In genomic region chr17:37642706-37643105, GRCh38 we compare ENCODE assay signal across 8 cellular contexts. TPM values are rescaled to one million over a fixed set of nuclear protein-coding genes. Genes with fewer than 3 reads are reported as not detected.
DNase-seq lines count a peak whose midpoint lies in the region; ATAC-seq and TF ChIP-seq lines count a peak whose summit lies in the region.

No MANE protein-coding gene starts in this region.

- no peaks in the 10 kb centered on the region for H4K20me1 ChIP-seq in HCT116 (ENCODE audit: insufficient read depth)

- H3K27me3 Mint-ChIP-seq in activated B cell treated with CpG ODN at 0.5 μM for 24 hours: peaks cover 5% of the 10 kb centered on the region
- H3K27me3 Mint-ChIP-seq in glutamatergic neuron (ENCODE audit: unreplicated experiment): no peaks in the 10 kb centered on the region

- POLR2A ChIA-PET in HCT116 (lab: Charles Lee): interaction anchor here (2.0 kb wide), 1 partner anchor 34 kb away, joined by 6 read pairs; the partner anchor contains the start of gene SYNRG
- POLR2A ChIA-PET in activated B cell treated with CpG ODN at 0.5 μM for 24 hours (lab: Charles Lee): interaction anchor here (2.3 kb wide), 1 partner anchor 34 kb away, joined by 12 read pairs; the partner anchor contains the start of gene SYNRG

- CTCF ChIA-PET in HCT116 (lab: Charles Lee) (no interaction called here), activated B cell treated with CpG ODN at 0.5 μM for 24 hours (lab: Charles Lee) (interaction anchor here (0.6 to 0.7 kb wide), 2 partner anchors 137 to 149 kb away, joined by 3 read pairs; no protein-coding TSS in a partner anchor)

- TF ChIP-seq POLR2A in HCT116 (IDR thresholded peaks at IDR 0.05; ENCODE audit: borderline replicate concordance, extremely low read depth, insufficient read depth, insufficient read length): no peak

- RAD21 ChIA-PET in HCT116 (lab: Charles Lee; ENCODE audit: low non-redundant PET in 1 of 2, low total read pairs in 2 of 2, uncharacterized antibody in 2 of 2, unreplicated experiment in 2 of 2): no interaction called here

- H3K9ac ChIP-seq in HCT116 (ENCODE audit: low read length): peak overlapping the region; percentile 80

- peaks cover 10% of the 10 kb centered on the region in 2 experiments; a peak in 3 of 4 replicates for H3K36me3 ChIP-seq in HCT116 (ENCODE audit: control insufficient read depth in 1 of 2, insufficient read depth in 2 of 2, low read length in 2 of 2)

- no peaks in the 10 kb centered on the region for H3K9me3 ChIP-seq in HCT116 (ENCODE audit: control insufficient read depth in 1 of 2, insufficient read depth in 1 of 2, low read depth in 1 of 2, low read length in 2 of 2)

- H3K4me3 Mint-ChIP-seq in activated B cell treated with CpG ODN at 0.5 μM for 24 hours (peak overlapping the region; percentile 95), glutamatergic neuron (ENCODE audit: unreplicated experiment) (peak overlapping the region; percentile 88)

- no peak overlapping the region for H2AFZ ChIP-seq in HCT116 (ENCODE audit: low read depth, low read length, poor library complexity, severe bottlenecking)

- ATAC-seq in HCT116 (peak; percentile 58), activated B cell treated with CpG ODN at 0.5 μM for 24 hours (ENCODE audit: low read depth) (no peak), HG03442 (IDR thresholded peaks at IDR 0.05; ENCODE audit: unreplicated experiment) (no peak)

- H3K9me2 ChIP-seq in HCT116 (ENCODE audit: insufficient read depth): no peaks in the 10 kb centered on the region

- H3K4me3 ChIP-seq in AG10803 (ENCODE audit: low read length): peak overlapping the region; percentile 90
- H3K4me3 ChIP-seq in HCT116 (replicated peaks in 1 of 2; ENCODE audit: low read depth in 1 of 2, low read length in 2 of 2): peak overlapping the region; percentile 69 to 90

- H3K27ac Mint-ChIP-seq in activated B cell treated with CpG ODN at 0.5 μM for 24 hours (peak overlapping the region; percentile 90), glutamatergic neuron (ENCODE audit: unreplicated experiment) (peak overlapping the region; percentile 83)

- no peak for TF ChIP-seq RAD21 in HCT116 (IDR thresholded peaks at IDR 0.05; ENCODE audit: low read depth)

- peaks cover 10% of the 10 kb centered on the region; the same call in 1 of the 2 replicates for H3K27me3 ChIP-seq in HCT116 (ENCODE audit: insufficient read depth, low read length)

- H3K36me3 Mint-ChIP-seq in activated B cell treated with CpG ODN at 0.5 μM for 24 hours (ENCODE audit: low read depth) (peaks cover 34% of the 10 kb centered on the region), glutamatergic neuron (ENCODE audit: unreplicated experiment) (no peaks in the 10 kb centered on the region)

- TF ChIP-seq CTCF in AG10803 (conservative IDR thresholded peaks at IDR 0.05; ENCODE audit: low read length) (no peak), HCT116 (IDR thresholded peaks at IDR 0.05 in 2 of 3, conservative IDR thresholded peaks at IDR 0.05 in 1 of 3; ENCODE audit: borderline replicate concordance in 1 of 3, insufficient read depth in 1 of 3, low read depth in 2 of 3, low read length in 2 of 3) (no peak), activated B cell treated with CpG ODN at 0.5 μM for 24 hours (IDR thresholded peaks at IDR 0.05) (no peak), glutamatergic neuron (IDR thresholded peaks at IDR 0.05; ENCODE audit: partially characterized antibody, unreplicated experiment) (no peak)

- intact Hi-C loops in HCT116 (cut with micrococcal nuclease) (no loop called here), activated B cell treated with CpG ODN at 0.5 μM for 24 hours (cut with micrococcal nuclease) (loop anchor here (1.0 to 5.0 kb wide), 5 partner anchors 34 to 202 kb away; partner anchors contain the start of gene SYNRG)

- DNase-seq in AG10803 (ENCODE audit: low read depth) (peak; percentile 40), HCT116 (ENCODE audit: low read depth, low spot score) (no peak), activated B cell treated with CpG ODN at 0.5 μM for 24 hours (no peak), glutamatergic neuron (no peak), pons (ENCODE audit: low spot score) (peak; percentile 18), HPDE6-E6E7 (ENCODE audit: extremely low spot score) (no peak), middle frontal gyrus (ENCODE audit: extremely low spot score, low spot score) (no peak)

- H3K9me3 Mint-ChIP-seq in activated B cell treated with CpG ODN at 0.5 μM for 24 hours (no peaks in the 10 kb centered on the region), glutamatergic neuron (ENCODE audit: unreplicated experiment) (no peaks in the 10 kb centered on the region)

- H3K4me1 Mint-ChIP-seq in activated B cell treated with CpG ODN at 0.5 μM for 24 hours (peaks cover 38% of the 10 kb centered on the region), glutamatergic neuron (ENCODE audit: low read depth, unreplicated experiment) (peaks cover 5% of the 10 kb centered on the region)

- H3K4me2 ChIP-seq in HCT116 (ENCODE audit: low read length): peak overlapping the region; percentile 74

- peak overlapping the region; percentile 48 for H3K27ac ChIP-seq in HCT116 (ENCODE audit: low read depth, low read length)

- TSS peak; percentile 73 for BruUV-seq in HCT116 (replicated peaks; lab: Mats Ljungman, UMichigan)

- peaks cover 53% of the 10 kb centered on the region for H3K79me2 ChIP-seq in HCT116 (ENCODE audit: insufficient read depth, low read length)

- H3K4me1 ChIP-seq in HCT116 (ENCODE audit: control insufficient read depth in 1 of 2, insufficient read depth in 2 of 2, low read length in 2 of 2): peaks cover 5 to 12% of the 10 kb centered on the region in 2 experiments; a peak in 3 of 4 replicates

TF ChIP-seq in HCT116, 20 proteins besides CTCF, POLR2A, EP300 and RAD21:
- TF ChIP-seq EZH2phosphoT487 (IDR thresholded peaks at IDR 0.05; ENCODE audit: borderline replicate concordance) (no peak), SP1 (IDR thresholded peaks at IDR 0.05; ENCODE audit: low read depth) (no peak), MAX (IDR thresholded peaks at IDR 0.05) (peak; percentile 6; the same call in 1 of the 2 replicates), ATF3 (IDR thresholded peaks at IDR 0.05) (no peak)

RNA-seq across cellular contexts. Expression of gene DDX52, which starts 0.5 kb away (rescaled TPM):
- total RNA-seq in HCT116 (2021; ENCODE audit: unreplicated experiment) (45.4 TPM), activated B cell treated with CpG ODN at 0.5 μM for 24 hours (35.6 and 39.9 TPM in 2 replicates), glutamatergic neuron (ENCODE audit: unreplicated experiment) (47.4 TPM)
- 8.6 and 10.3 TPM in 2 replicates for polyA plus RNA-seq in HCT116 (2012)

RNA-seq across cellular contexts. Expression of gene SYNRG, which starts 33.5 kb away (rescaled TPM):
- 23.8 TPM for total RNA-seq in HCT116 (2021; ENCODE audit: unreplicated experiment)
- polyA plus RNA-seq in HCT116 (2012): 9.3 and 10.8 TPM in 2 replicates
- 83.7 and 89.8 TPM in 2 replicates for total RNA-seq in activated B cell treated with CpG ODN at 0.5 μM for 24 hours
- 65.8 TPM for total RNA-seq in glutamatergic neuron (ENCODE audit: unreplicated experiment)

Comparison
In these comparisons a context has a peak if more than half of its experiments do, and no peak if none do; other contexts are left out.
1. DNase-seq: peak in AG10803 (single experiment) and pons (single experiment); none in HCT116 (single experiment), activated B cell treated with CpG ODN at 0.5 μM for 24 hours (single experiment), glutamatergic neuron (single experiment), HPDE6-E6E7 (single experiment) and middle frontal gyrus (single experiment).